19 cellular contexts compared by ENCODE assay signal in genomic region chr11:125075900-125076317, GRCh38. TPM values are rescaled to one million over a fixed set of nuclear protein-coding genes. Genes with fewer than 3 reads are reported as not detected.
DNase-seq lines count a peak whose midpoint lies in the region; ATAC-seq and TF ChIP-seq lines count a peak whose summit lies in the region.
"Had no signal": no experiment of that assay in that cellular context is flagged by ENCODE, and none has a peak within 500 bp of the region (broad histone marks: within the 10 kb centered on the region; RNA-seq: fewer than 3 reads in every experiment).

No MANE protein-coding gene starts in this region.

- no peak; the same call in 1 of the 2 replicates for TF ChIP-seq CTCF in HFFc6 (IDR thresholded peaks at IDR 0.05)
- TF ChIP-seq CTCF in lower lobe of right lung (IDR thresholded peaks at IDR 0.05) = no peak

- peaks cover 4% of the 10 kb centered on the region for H3K27me3 Mint-ChIP-seq in HFFc6 (ENCODE audit: insufficient read depth)
- H3K27me3 Mint-ChIP-seq in stimulated activated naive B cell treated with anti-CD40 and anti-IgM and Interleukin-4, amounts not matched to agents 10 μg/mL and 1 μg/mL and 100 μg/mL, for 72 hours = peaks cover 6 to 10% of the 10 kb centered on the region in 2 donors
- H3K27me3 Mint-ChIP-seq: activated CD4-positive, alpha-beta T cell treated with anti-CD3 and anti-CD28 coated beads, Interleukin-2, amount 10 ng/mL, durations not matched to agents 24 days and 14 days had no signal

- peak overlapping the region in 7 of 11 experiments; percentile 35 to 94 (median 68); a peak in 11 of 22 replicates for H3K4me2 ChIP-seq in BLaER1 treated with 17β-estradiol and CSF1 and Interleukin-3, amounts not matched to agents 10 nM and 100 nM

- peaks cover 0 to 68% (median 0%) of the 10 kb centered on the region in 11 experiments; a peak in 7 of 22 replicates for H3K36me3 ChIP-seq in BLaER1 treated with 17β-estradiol and CSF1 and Interleukin-3, amounts not matched to agents 10 nM and 100 nM
- H3K36me3 ChIP-seq in lower lobe of right lung = no peaks in the 10 kb centered on the region
- H3K36me3 ChIP-seq: SJSA1, upper lobe of right lung had no signal

- no peaks in the 10 kb centered on the region for H3K27me3 ChIP-seq in BLaER1 treated with 17β-estradiol and CSF1 and Interleukin-3, amounts not matched to agents 10 nM and 100 nM
- no peaks in the 10 kb centered on the region for H3K27me3 ChIP-seq in lower lobe of right lung (ENCODE audit: low read depth)
- H3K27me3 ChIP-seq: SJSA1, upper lobe of right lung had no signal

- peaks cover 56 to 86% (median 68%) of the 10 kb centered on the region in 10 experiments for H3K4me1 ChIP-seq in BLaER1 treated with 17β-estradiol and CSF1 and Interleukin-3, amounts not matched to agents 10 nM and 100 nM
- H3K4me1 ChIP-seq in lower lobe of right lung = peaks cover 13% of the 10 kb centered on the region
- H3K4me1 ChIP-seq: SJSA1 had no signal

- H3K9ac ChIP-seq in BLaER1 treated with 17β-estradiol and CSF1 and Interleukin-3, amounts not matched to agents 10 nM and 100 nM = no peak overlapping the region; a peak in 1 of 22 replicates

- ATAC-seq in lower lobe of right lung (no peak), HG03432 (IDR thresholded peaks at IDR 0.05; ENCODE audit: unreplicated experiment) (no peak)
- no peak for ATAC-seq in stimulated activated naive B cell treated with anti-CD40 and anti-IgM and Interleukin-4, amounts not matched to agents 10 μg/mL and 1 μg/mL and 100 μg/mL, for 72 hours (replicated peaks)
- ATAC-seq: activated naive CD8-positive, alpha-beta T cell treated with anti-CD3 and anti-CD28 coated beads, Interleukin-2, amount 50 U/mL, for 24 hours; upper lobe of right lung had no signal

- H3K27ac ChIP-seq in BLaER1 treated with 17β-estradiol and CSF1 and Interleukin-3, amounts not matched to agents 10 nM and 100 nM = peak overlapping the region in 5 of 11 experiments; percentile 15 to 47 (median 26); a peak in 3 of 22 replicates
- H3K27ac ChIP-seq in lower lobe of right lung = no peak overlapping the region
- H3K27ac ChIP-seq: SJSA1, upper lobe of right lung had no signal

- H3K9me3 ChIP-seq in BLaER1 treated with 17β-estradiol and CSF1 and Interleukin-3, amounts not matched to agents 10 nM and 100 nM (replicated peaks in 1 of 11) = no peaks in the 10 kb centered on the region
- no peaks in the 10 kb centered on the region for H3K9me3 ChIP-seq in lower lobe of right lung
- H3K9me3 ChIP-seq: SJSA1, upper lobe of right lung had no signal

- DNase-seq in HFFc6 = no peak
- peak; percentile 27 for DNase-seq in astrocyte of the hippocampus (ENCODE audit: low read depth, low spot score)
- peak; percentile 34 for DNase-seq in lower lobe of right lung
- no peak for DNase-seq in MV-4-11 (lab: John Stamatoyannopoulos, UW)
- no peak for DNase-seq in stimulated activated naive B cell treated with anti-CD40 and anti-IgM and Interleukin-4, amounts not matched to agents 10 μg/mL and 1 μg/mL and 100 μg/mL, for 72 hours
- DNase-seq in stimulated activated CD8-positive, alpha-beta memory T cell treated with anti-CD3 and anti-CD28 coated beads, Interleukin-4, amount 100 ng/mL, for 48 hours = no peak
- DNase-seq: ACHN; activated CD4-positive, alpha-beta T cell treated with anti-CD3 and anti-CD28 coated beads, Interleukin-2, amount 10 ng/mL, durations not matched to agents 24 days and 14 days; activated naive CD8-positive, alpha-beta T cell treated with anti-CD3 and anti-CD28 coated beads, Interleukin-2, amount 50 U/mL, for 24 hours; activated T-cell treated with anti-CD3 and anti-CD28 coated beads, Interleukin-2, amount 50 U/mL, for 48 hours; islet precursor cell; KBM-7; midbrain; NCI-H1417 treated with DMSO at 0.1 percent for 48 hours; nucleus accumbens had no signal

- no peak overlapping the region for H3K4me3 Mint-ChIP-seq in HFFc6
- H3K4me3 Mint-ChIP-seq in stimulated activated naive B cell treated with anti-CD40 and anti-IgM and Interleukin-4, amounts not matched to agents 10 μg/mL and 1 μg/mL and 100 μg/mL, for 72 hours = no peak overlapping the region
- H3K4me3 Mint-ChIP-seq: activated CD4-positive, alpha-beta T cell treated with anti-CD3 and anti-CD28 coated beads, Interleukin-2, amount 10 ng/mL, durations not matched to agents 24 days and 14 days; activated naive CD8-positive, alpha-beta T cell treated with anti-CD3 and anti-CD28 coated beads, Interleukin-2, amount 50 U/mL, for 24 hours had no signal

- intact Hi-C loops in lower lobe of right lung (cut with DNase I) = no loop called here

- H3K4me1 Mint-ChIP-seq in HFFc6 (ENCODE audit: low read depth) = peaks cover 28% of the 10 kb centered on the region
- H3K4me1 Mint-ChIP-seq in stimulated activated naive B cell treated with anti-CD40 and anti-IgM and Interleukin-4, amounts not matched to agents 10 μg/mL and 1 μg/mL and 100 μg/mL, for 72 hours = peaks cover 27 to 31% of the 10 kb centered on the region in 2 donors

- peak overlapping the region; percentile 59 for H3K27ac Mint-ChIP-seq in HFFc6
- H3K27ac Mint-ChIP-seq in stimulated activated naive B cell treated with anti-CD40 and anti-IgM and Interleukin-4, amounts not matched to agents 10 μg/mL and 1 μg/mL and 100 μg/mL, for 72 hours = no peak overlapping the region
- H3K27ac Mint-ChIP-seq: activated CD4-positive, alpha-beta T cell treated with anti-CD3 and anti-CD28 coated beads, Interleukin-2, amount 10 ng/mL, durations not matched to agents 24 days and 14 days; activated naive CD8-positive, alpha-beta T cell treated with anti-CD3 and anti-CD28 coated beads, Interleukin-2, amount 50 U/mL, for 24 hours had no signal

- H3K36me3 Mint-ChIP-seq in HFFc6 (ENCODE audit: low read depth) = no peaks in the 10 kb centered on the region
- peaks cover 2 to 7% of the 10 kb centered on the region in 2 donors for H3K36me3 Mint-ChIP-seq in stimulated activated naive B cell treated with anti-CD40 and anti-IgM and Interleukin-4, amounts not matched to agents 10 μg/mL and 1 μg/mL and 100 μg/mL, for 72 hours

- no peaks in the 10 kb centered on the region for H4K20me1 ChIP-seq in BLaER1 treated with 17β-estradiol and CSF1 and Interleukin-3, amounts not matched to agents 10 nM and 100 nM

- no peak overlapping the region for H3K4me3 ChIP-seq in BLaER1 treated with 17β-estradiol and CSF1 and Interleukin-3, amounts not matched to agents 10 nM and 100 nM
- no peak overlapping the region for H3K4me3 ChIP-seq in lower lobe of right lung
- H3K4me3 ChIP-seq: SJSA1, upper lobe of right lung had no signal

- no peaks in the 10 kb centered on the region for H3K9me3 Mint-ChIP-seq in HFFc6
- H3K9me3 Mint-ChIP-seq in stimulated activated naive B cell treated with anti-CD40 and anti-IgM and Interleukin-4, amounts not matched to agents 10 μg/mL and 1 μg/mL and 100 μg/mL, for 72 hours = no peaks in the 10 kb centered on the region
- H3K9me3 Mint-ChIP-seq: activated CD4-positive, alpha-beta T cell treated with anti-CD3 and anti-CD28 coated beads, Interleukin-2, amount 10 ng/mL, durations not matched to agents 24 days and 14 days; activated naive CD8-positive, alpha-beta T cell treated with anti-CD3 and anti-CD28 coated beads, Interleukin-2, amount 50 U/mL, for 24 hours had no signal

RNA-seq across cellular contexts. Expression of gene SLC37A2, which starts 12.8 kb away (rescaled TPM):
- 1 to 10 TPM; 1.7 to 4.5 (median 3.7) TPM for total RNA-seq in HFFc6 (2021; fragmentation: NEBNext Ultra II Directional; extraction: Animal tissue kit (Norgen Biotek cat#: 25700))
- 25.0 TPM for total RNA-seq in lower lobe of right lung

RNA-seq across cellular contexts. Expression of gene TMEM218, which starts 35.5 kb away (rescaled TPM):
- total RNA-seq in HFFc6 (2021; fragmentation: NEBNext Ultra II Directional; extraction: Animal tissue kit (Norgen Biotek cat#: 25700)) = 10 to 100 TPM; 14.9 to 24.3 (median 20.7) TPM
- total RNA-seq in lower lobe of right lung = 20.5 TPM

Comparison
In these comparisons a context has a peak if more than half of its experiments do, and no peak if none do; other contexts are left out.
1. DNase-seq: peak in astrocyte of the hippocampus (single experiment) and lower lobe of right lung (single experiment); none in HFFc6 (single experiment), MV-4-11 (single experiment), stimulated activated naive B cell treated with anti-CD40 and anti-IgM and Interleukin-4, amounts not matched to agents 10 μg/mL and 1 μg/mL and 100 μg/mL, for 72 hours (single experiment) and stimulated activated CD8-positive, alpha-beta memory T cell treated with anti-CD3 and anti-CD28 coated beads, Interleukin-4, amount 100 ng/mL, for 48 hours (single experiment).